ENCODE assay signal across 8 cellular contexts in the genomic region with DNA sequence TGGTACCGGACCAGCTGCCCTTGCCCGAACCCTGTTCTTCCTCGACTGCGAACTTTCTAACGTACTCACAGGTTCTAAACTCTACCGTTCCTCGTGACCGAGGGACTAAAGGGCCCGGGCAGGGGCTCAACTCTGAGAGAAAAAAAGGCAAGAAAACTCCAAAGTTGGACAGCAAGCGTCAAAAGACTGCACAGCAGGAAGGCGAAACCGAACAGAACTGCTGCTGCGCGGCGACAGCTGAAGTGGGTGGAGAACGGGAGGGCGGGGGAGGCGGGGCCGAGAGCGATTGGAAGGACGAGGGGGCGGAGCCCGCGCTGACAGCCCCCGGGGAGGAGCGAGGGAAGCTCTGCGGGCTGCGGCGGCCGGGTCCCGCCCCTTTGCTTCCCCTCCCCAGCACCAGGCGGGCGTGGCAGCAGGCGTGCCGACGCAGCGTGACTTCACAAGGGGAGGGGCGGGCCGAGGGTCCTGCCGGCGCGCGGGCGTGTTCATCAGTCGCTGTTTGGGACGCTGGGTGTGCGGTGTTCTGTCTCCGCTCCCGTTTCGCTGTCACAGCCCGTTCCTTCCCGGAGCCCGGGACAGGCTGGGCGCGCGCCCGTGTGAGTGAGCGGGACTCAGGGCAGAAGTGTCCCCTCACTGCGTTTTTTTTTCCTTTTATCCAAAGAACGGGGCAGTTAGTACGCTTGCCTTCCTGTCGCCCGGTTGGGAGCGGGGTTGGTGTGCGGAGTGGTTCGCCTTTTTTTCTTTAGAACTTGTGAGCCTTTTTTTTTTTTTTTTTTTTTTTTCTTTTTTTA. TPM values are rescaled to one million over a fixed set of nuclear protein-coding genes. Genes with fewer than 3 reads are reported as not detected.
DNase-seq lines count a peak whose midpoint lies in the region; ATAC-seq and TF ChIP-seq lines count a peak whose summit lies in the region.

A gene with protein sequence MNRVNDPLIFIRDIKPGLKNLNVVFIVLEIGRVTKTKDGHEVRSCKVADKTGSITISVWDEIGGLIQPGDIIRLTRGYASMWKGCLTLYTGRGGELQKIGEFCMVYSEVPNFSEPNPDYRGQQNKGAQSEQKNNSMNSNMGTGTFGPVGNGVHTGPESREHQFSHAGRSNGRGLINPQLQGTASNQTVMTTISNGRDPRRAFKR (plus strand): TSS at position 491 of the 791 bp plus-strand sequence. CDS start 479 bp downstream, outside the sequence.

- peak within 1 kb of the TSS; percentile 95 for H3K4me3 ChIP-seq in WERI-Rb-1 (ENCODE audit: low read depth, low read length)
- peak within 1 kb of the TSS; percentile 74 to 84 (median 77) for H3K4me3 ChIP-seq in breast epithelium
- peak within 1 kb of the TSS; percentile 88 for H3K4me3 ChIP-seq in iPS-20b (ENCODE audit: low read length)
- H3K4me3 ChIP-seq in skin epidermis, result peak within 1 kb of the TSS; percentile 50 to 70 (median 66)

- peak; percentile 98 for DNase-seq in AG08395 (ENCODE audit: low spot score)
- DNase-seq in NCI-H2227 treated with DMSO at 0.1 percent for 48 hours (lab: John Stamatoyannopoulos, UW), result peak; percentile 98
- peak; percentile 97 for DNase-seq in WERI-Rb-1
- peak; percentile 97 to 98 for DNase-seq in breast epithelium (ENCODE audit: low spot score in 2 of 2)

- TF ChIP-seq POLR2A in breast epithelium (IDR thresholded peaks at IDR 0.05), result peak; percentile 98

- H3K36me3 ChIP-seq in WERI-Rb-1, result no peaks in the 10 kb centered on the region
- H3K36me3 ChIP-seq in breast epithelium, result no peaks in the 10 kb centered on the region
- 0 out of 2 replicates have a peak, but pooled peaks cover 4% of the 10 kb centered on the region for H3K36me3 ChIP-seq in iPS-20b (ENCODE audit: insufficient read depth, low read depth, low read length)

- H3K9ac ChIP-seq in iPS-20b (ENCODE audit: low read depth, low read length), result peak within 1 kb of the TSS; percentile 76

- intact Hi-C loops in breast epithelium (cut with DNase I; ENCODE audit: low total_unique reads), result loop anchor here (5.0 kb wide), 1 partner anchor 779 kb away; no protein-coding TSS in a partner anchor

- TF ChIP-seq CTCF in WERI-Rb-1 (IDR thresholded peaks at IDR 0.05; ENCODE audit: low read depth, low read length), result no peak
- peak in 1 of 3 donors; percentile 6 for TF ChIP-seq CTCF in breast epithelium (IDR thresholded peaks at IDR 0.05)

- peak; percentile 74 for ATAC-seq in GM18909 (IDR thresholded peaks at IDR 0.05; ENCODE audit: poor library complexity, unreplicated experiment)
- peak; percentile 60 for ATAC-seq in HG03159 (IDR thresholded peaks at IDR 0.05; ENCODE audit: unreplicated experiment)

- no peaks in the 10 kb centered on the region for H3K4me1 ChIP-seq in breast epithelium
- H3K4me1 ChIP-seq in iPS-20b (ENCODE audit: insufficient read depth, low read length), result peaks cover 4% of the 10 kb centered on the region; the same call in 1 of the 2 replicates

- no peaks in the 10 kb centered on the region for H3K27me3 ChIP-seq in WERI-Rb-1 (ENCODE audit: insufficient read depth, low read depth, severe bottlenecking)
- no peaks in the 10 kb centered on the region for H3K27me3 ChIP-seq in breast epithelium
- H3K27me3 ChIP-seq in iPS-20b (ENCODE audit: insufficient read depth, low read length), result peaks cover 12% of the 10 kb centered on the region; the same call in 1 of the 2 replicates

- H3K27ac ChIP-seq in WERI-Rb-1 (peak within 1 kb of the TSS; percentile 17), breast epithelium (peak within 1 kb of the TSS; percentile 91 to 94), iPS-20b (ENCODE audit: low read length) (no peak within 1 kb of the TSS), skin epidermis (peak within 1 kb of the TSS; percentile 79 to 98 (median 94))

- no peaks in the 10 kb centered on the region for H3K9me3 ChIP-seq in WERI-Rb-1 (ENCODE audit: severe bottlenecking)
- H3K9me3 ChIP-seq in breast epithelium, result no peaks in the 10 kb centered on the region
- no peaks in the 10 kb centered on the region for H3K9me3 ChIP-seq in iPS-20b (ENCODE audit: insufficient read depth, low read depth, low read length)

RNA-seq across cellular contexts. Expression of the gene that starts here (rescaled TPM):
- 10 to 100 TPM; 34.4 to 44.9 (median 37.8) TPM for total RNA-seq in breast epithelium
